27 cellular contexts compared by ENCODE assay signal in the genomic region with DNA sequence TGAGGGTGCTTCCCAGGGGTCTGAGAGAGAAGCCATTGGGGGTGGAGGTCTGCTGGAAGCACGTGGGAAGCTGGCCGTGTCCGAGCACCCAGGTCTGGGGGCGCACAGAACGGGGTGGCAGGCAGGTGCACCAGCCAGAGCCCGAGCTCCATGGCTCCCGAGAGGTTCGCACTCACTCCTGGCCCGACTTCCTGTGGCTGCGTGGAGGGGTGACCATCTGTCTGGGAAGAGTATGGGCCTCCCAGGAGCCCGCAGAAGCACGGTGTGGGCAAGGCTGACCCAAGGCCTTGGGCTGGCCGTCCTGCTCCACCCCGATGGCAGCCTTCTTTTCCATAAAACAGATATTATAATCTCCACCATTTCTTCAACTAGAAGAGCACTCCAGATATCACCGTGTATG.
"Had no signal": no experiment of that assay in that cellular context is flagged by ENCODE, and none has a peak within 500 bp of the region (broad histone marks: within the 10 kb centered on the region; RNA-seq: fewer than 3 reads in every experiment).

No MANE protein-coding gene starts in this region.

- H3K9me3 Mint-ChIP-seq: activated CD8-positive, alpha-beta T cell treated with anti-CD3 and anti-CD28 coated beads for 36 hours; activated naive CD4-positive, alpha-beta T cell treated with anti-CD3 and anti-CD28 coated beads, Interleukin-2, amount 50 U/mL, for 24 hours; activated T-cell treated with anti-CD3 and anti-CD28 coated beads, Interleukin-2, amount 50 U/mL, for 24 hours; activated T-helper 1 cell treated with anti-CD3 and anti-CD28 coated beads, Interleukin-12 subunit alpha, Interleukin-12 subunit beta, Interleukin-2, Interleukin-4 antibody, amounts not matched to agents 30 ng/mL and 10 ng/mL and 1 ng/mL, durations not matched to agents 14 hours and 24 hours and 36 hours had no signal

- H3K4me1 ChIP-seq: ascending aorta, body of pancreas, SJSA1 had no signal

- H3K27ac Mint-ChIP-seq: activated CD8-positive, alpha-beta T cell treated with anti-CD3 and anti-CD28 coated beads for 36 hours; activated naive CD4-positive, alpha-beta T cell treated with anti-CD3 and anti-CD28 coated beads, Interleukin-2, amount 50 U/mL, for 24 hours; activated T-cell treated with anti-CD3 and anti-CD28 coated beads, Interleukin-2, amount 50 U/mL, for 24 hours; activated T-helper 1 cell treated with anti-CD3 and anti-CD28 coated beads, Interleukin-12 subunit alpha, Interleukin-12 subunit beta, Interleukin-2, Interleukin-4 antibody, amounts not matched to agents 30 ng/mL and 10 ng/mL and 1 ng/mL, durations not matched to agents 14 hours and 24 hours and 36 hours had no signal

- H3K27ac ChIP-seq: ascending aorta, body of pancreas, KMS-11, SJSA1 had no signal

- H3K4me1 Mint-ChIP-seq: activated naive CD4-positive, alpha-beta T cell treated with anti-CD3 and anti-CD28 coated beads, Interleukin-2, amount 50 U/mL, for 24 hours had no signal

- H3K36me3 ChIP-seq: ascending aorta, MG63, SJSA1 had no signal

- H3K4me3 Mint-ChIP-seq: activated CD8-positive, alpha-beta T cell treated with anti-CD3 and anti-CD28 coated beads for 36 hours; activated naive CD4-positive, alpha-beta T cell treated with anti-CD3 and anti-CD28 coated beads, Interleukin-2, amount 50 U/mL, for 24 hours; activated T-cell treated with anti-CD3 and anti-CD28 coated beads, Interleukin-2, amount 50 U/mL, for 24 hours; activated T-helper 1 cell treated with anti-CD3 and anti-CD28 coated beads, Interleukin-12 subunit alpha, Interleukin-12 subunit beta, Interleukin-2, Interleukin-4 antibody, amounts not matched to agents 30 ng/mL and 10 ng/mL and 1 ng/mL, durations not matched to agents 14 hours and 24 hours and 36 hours had no signal

- H3K36me3 Mint-ChIP-seq: activated naive CD4-positive, alpha-beta T cell treated with anti-CD3 and anti-CD28 coated beads, Interleukin-2, amount 50 U/mL, for 24 hours had no signal

- H3K4me3 ChIP-seq: ascending aorta, body of pancreas, MG63, SJSA1 had no signal

- H3K9ac ChIP-seq: KMS-11 had no signal

- DNase-seq: activated CD4-positive, alpha-beta T cell treated with anti-CD3 and anti-CD28 coated beads for 4 hours; activated CD8-positive, alpha-beta T cell treated with anti-CD3 and anti-CD28 coated beads for 36 hours; activated effector memory CD4-positive, alpha-beta T cell treated with Interleukin-2 at 50 U/mL for 16 hours; activated naive CD4-positive, alpha-beta T cell; activated T-cell treated with anti-CD3 and anti-CD28 coated beads, Interleukin-2, amount 50 U/mL, for 24 hours; amniotic stem cell; body of pancreas; MG63; MV-4-11; NCI-H1092 treated with DMSO at 0.1 percent for 48 hours; NCI-H1417 treated with DMSO at 0.1 percent for 48 hours; NCI-H1694; NCI-H2029; NCI-H2107; NCI-H345; NCI-H510A; NCI-H69; PC-3; SHP77; SW 1271 had no signal

- ATAC-seq: activated CD4-positive, CD25-positive, alpha-beta regulatory T cell treated with anti-CD3 and anti-CD28 coated beads, Interleukin-2, amount 50 U/mL, for 24 hours; activated CD8-positive, alpha-beta T cell treated with anti-CD3 and anti-CD28 coated beads for 36 hours; body of pancreas; PC-3; SK-N-SH treated with all-trans-retinoic acid at 6 μM for 48 hours had no signal

- H3K9me3 ChIP-seq: ascending aorta, body of pancreas, MG63, SJSA1 had no signal

- H3K27me3 ChIP-seq: ascending aorta, body of pancreas, SJSA1 had no signal
